14 cellular contexts compared by ENCODE assay signal in genomic region chr2:121398853-121399252, GRCh38.
DNase-seq lines count a peak whose midpoint lies in the region; ATAC-seq and TF ChIP-seq lines count a peak whose summit lies in the region.
"Had no signal": no experiment of that assay in that cellular context is flagged by ENCODE, and none has a peak within 500 bp of the region (broad histone marks: within the 10 kb centered on the region; RNA-seq: fewer than 3 reads in every experiment).

No MANE protein-coding gene starts in this region.

- no TSS peak for BruUV-seq in IMR-90 (replicated peaks; lab: Mats Ljungman, UMichigan)

- no peak for TF ChIP-seq RAD21 in IMR-90 (IDR thresholded peaks at IDR 0.05; ENCODE audit: low read length)
- no peak for TF ChIP-seq RAD21 in liver (IDR thresholded peaks at IDR 0.05)

- peak overlapping the region; percentile 54 for H2BK120ac ChIP-seq in IMR-90 (ENCODE audit: low read depth, low read length)

- peak overlapping the region in 1 of 2 experiments; percentile 60; a peak in 2 of 4 replicates for H4K8ac ChIP-seq in IMR-90 (ENCODE audit: low read depth in 2 of 2, low read length in 2 of 2)

- H3K4me3 ChIP-seq in CD4-positive, CD25-positive, alpha-beta regulatory T cell (ENCODE audit: low read depth, low read length): no peak overlapping the region
- H3K4me3 ChIP-seq in IMR-90 (ENCODE audit: insufficient read depth, low read depth, low read length) (no peak overlapping the region), choroid plexus epithelial cell (ENCODE audit: low read depth, low read length) (no peak overlapping the region), liver (ENCODE audit: low read depth in 1 of 3, low read length in 3 of 3) (no peak overlapping the region)

- H3K4ac ChIP-seq in IMR-90 (ENCODE audit: low read depth, low read length): peak overlapping the region; percentile 81

- H2BK20ac ChIP-seq in IMR-90 (ENCODE audit: low read depth, low read length): peak overlapping the region; percentile 46; the same call in 1 of the 2 replicates

- no peaks in the 10 kb centered on the region for H3K27me3 Mint-ChIP-seq in CD4-positive, CD25-positive, alpha-beta regulatory T cell
- H3K27me3 Mint-ChIP-seq: CD8-positive, alpha-beta memory T cell had no signal

- peaks cover 52% of the 10 kb centered on the region for H3K36me3 Mint-ChIP-seq in CD4-positive, CD25-positive, alpha-beta regulatory T cell

- DNase-seq in CD4-positive, CD25-positive, alpha-beta regulatory T cell: no peak
- DNase-seq in IMR-90 (no peak), choroid plexus epithelial cell (ENCODE audit: low read depth) (peak; percentile 45), G401 (ENCODE audit: low spot score) (no peak)
- DNase-seq: BE2C; CD8-positive, alpha-beta memory T cell; H9; NCI-H1092 treated with DMSO at 0.1 percent for 48 hours; NCI-H187; NCI-H774; SHP77 treated with DMSO at 0.1 percent for 48 hours had no signal

- no peak overlapping the region for H4K91ac ChIP-seq in IMR-90 (ENCODE audit: insufficient read depth, low read depth, low read length)

- H3K4me1 Mint-ChIP-seq in CD4-positive, CD25-positive, alpha-beta regulatory T cell: peaks cover 0 to 4% (median 1%) of the 10 kb centered on the region in 4 donors
- H3K4me1 Mint-ChIP-seq: H9 had no signal

- H4K5ac ChIP-seq in IMR-90 (ENCODE audit: low read depth, low read length): no peak overlapping the region

- POLR2A ChIA-PET in IMR-90 (lab: Charles Lee; ENCODE audit: unreplicated experiment): no interaction called here

- no peak for TF ChIP-seq CTCF in IMR-90 (conservative IDR thresholded peaks at IDR 0.05; ENCODE audit: low read depth, low read length)
- no peak for TF ChIP-seq CTCF in choroid plexus epithelial cell (conservative IDR thresholded peaks at IDR 0.05; ENCODE audit: low read depth, low read length)
- TF ChIP-seq CTCF in liver (IDR thresholded peaks at IDR 0.05; ENCODE audit: low read depth, low read length, missing input control): no peak

- intact Hi-C loops in IMR-90 (cut with micrococcal nuclease): no loop called here

- no peak for TF ChIP-seq POLR2A in IMR-90 (IDR thresholded peaks at IDR 0.05; ENCODE audit: low read depth, low read length)

- no peak overlapping the region for H3K4me3 Mint-ChIP-seq in CD4-positive, CD25-positive, alpha-beta regulatory T cell
- H3K4me3 Mint-ChIP-seq: CD8-positive, alpha-beta memory T cell; H9 had no signal

- H3K18ac ChIP-seq in IMR-90 (ENCODE audit: low read depth, low read length): no peak overlapping the region

- H3K9me1 ChIP-seq in IMR-90 (ENCODE audit: insufficient read depth, low read length): peaks cover 12% of the 10 kb centered on the region

- no peaks in the 10 kb centered on the region for H3K9me3 Mint-ChIP-seq in CD4-positive, CD25-positive, alpha-beta regulatory T cell
- H3K9me3 Mint-ChIP-seq: CD8-positive, alpha-beta memory T cell; H9 had no signal

- WGBS in IMR-90 (ENCODE audit: extremely low coverage in 2 of 2, insufficient read length in 1 of 2), 2 experiments: no CpG with 5 or more reads among the region's 3 CpGs
- WGBS in liver: 61% methylated on average over 3 of the region's 3 CpGs

- no peaks in the 10 kb centered on the region for H3K27me3 ChIP-seq in CD4-positive, CD25-positive, alpha-beta regulatory T cell (ENCODE audit: control insufficient read depth, insufficient read depth, low read length)
- H3K27me3 ChIP-seq in IMR-90 (ENCODE audit: control insufficient read depth, insufficient read depth, low read length) (no peaks in the 10 kb centered on the region), liver (ENCODE audit: control insufficient read depth in 4 of 4, insufficient read depth in 4 of 4, low read length in 3 of 4) (no peaks in the 10 kb centered on the region)
- H3K27me3 ChIP-seq: BE2C had no signal

- peaks cover 54% of the 10 kb centered on the region for H3K36me3 ChIP-seq in CD4-positive, CD25-positive, alpha-beta regulatory T cell (ENCODE audit: control insufficient read depth, insufficient read depth, low read length)
- H3K36me3 ChIP-seq in IMR-90 (ENCODE audit: control insufficient read depth, insufficient read depth, low read length) (peaks cover 8% of the 10 kb centered on the region), liver (ENCODE audit: control insufficient read depth in 4 of 4, insufficient read depth in 3 of 4, low read depth in 1 of 4, low read length in 3 of 4) (peaks cover 6 to 65% (median 41%) of the 10 kb centered on the region in 4 donors)

- dilution Hi-C loops in IMR-90 (cut with HindIII; ENCODE audit: low sequenced_read_pairs, unreplicated experiment): no loop called here

- H2AFZ ChIP-seq in IMR-90 (replicated peaks; ENCODE audit: low read length, poor library complexity): no peak overlapping the region

- H2BK15ac ChIP-seq in IMR-90 (ENCODE audit: low read depth, low read length): peak overlapping the region; percentile 81; the same call in 1 of the 3 replicates

- H3K14ac ChIP-seq in IMR-90 (replicated peaks; ENCODE audit: low read depth, low read length): peak overlapping the region; percentile 82; the same call in 1 of the 2 replicates

- H3K56ac ChIP-seq in IMR-90 (ENCODE audit: extremely low read depth, insufficient read depth, low read length): no peak overlapping the region

- H3K9ac ChIP-seq in IMR-90 (ENCODE audit: low read depth, low read length) (no peak overlapping the region), liver (ENCODE audit: low read depth in 1 of 2, low read length in 2 of 2) (no peak overlapping the region)

- in situ Hi-C loops in IMR-90 (cut with MboI; ENCODE audit: low sequenced_read_pairs): loop anchor here (10.0 kb wide), 1 partner anchor 326 kb away; no protein-coding TSS in a partner anchor
- in situ Hi-C loops in G401 (cut with HindIII; ENCODE audit: low sequenced_read_pairs): no loop called here

- peaks cover 3 to 25% of the 10 kb centered on the region in 2 experiments; a peak in 3 of 4 replicates for H3K79me1 ChIP-seq in IMR-90 (ENCODE audit: low read depth in 1 of 2, low read length in 2 of 2)

- no peaks in the 10 kb centered on the region for H3K4me1 ChIP-seq in CD4-positive, CD25-positive, alpha-beta regulatory T cell (ENCODE audit: control insufficient read depth, insufficient read depth, low read length, poor library complexity, severe bottlenecking)
- peaks cover 4% of the 10 kb centered on the region for H3K4me1 ChIP-seq in IMR-90 (ENCODE audit: control insufficient read depth, insufficient read depth, low read length)
- peaks cover 0 to 3% (median 0%) of the 10 kb centered on the region in 4 donors for H3K4me1 ChIP-seq in liver (ENCODE audit: control insufficient read depth in 4 of 4, insufficient read depth in 4 of 4, low read length in 3 of 4)

- H4K20me1 ChIP-seq in IMR-90 (ENCODE audit: insufficient read depth, low read length): no peaks in the 10 kb centered on the region

- no peak overlapping the region for H3K4me2 ChIP-seq in IMR-90 (ENCODE audit: low read depth, low read length)

- ATAC-seq in CD4-positive, CD25-positive, alpha-beta regulatory T cell (ENCODE audit: low read depth in 2 of 2): no peak
- ATAC-seq in IMR-90 (ENCODE audit: low read depth) (no peak), GM19324 (IDR thresholded peaks at IDR 0.05; ENCODE audit: low FRiP score, unreplicated experiment) (no peak), GM19397 (IDR thresholded peaks at IDR 0.05; ENCODE audit: unreplicated experiment) (no peak)

- peak overlapping the region in 2 of 3 donors; percentile 76 to 84 for H3K27ac Mint-ChIP-seq in CD4-positive, CD25-positive, alpha-beta regulatory T cell

- no peak overlapping the region for H3K23ac ChIP-seq in IMR-90 (ENCODE audit: low read depth, low read length)

- no peaks in the 10 kb centered on the region for H3K9me3 ChIP-seq in CD4-positive, CD25-positive, alpha-beta regulatory T cell (ENCODE audit: control insufficient read depth in 2 of 2, low read length in 2 of 2)
- no peaks in the 10 kb centered on the region for H3K9me3 ChIP-seq in IMR-90 (ENCODE audit: control insufficient read depth, insufficient read depth, low read length)
- H3K9me3 ChIP-seq in liver (ENCODE audit: control insufficient read depth in 4 of 4, low read length in 3 of 4): no peaks in the 10 kb centered on the region
- H3K9me3 ChIP-seq: BE2C had no signal

- peak overlapping the region; percentile 62 for H2AK5ac ChIP-seq in IMR-90 (ENCODE audit: low read depth, low read length)

- H2AK9ac ChIP-seq in IMR-90 (replicated peaks; ENCODE audit: low read depth, low read length, poor library complexity): peak overlapping the region; percentile 52

- peak overlapping the region; percentile 5 for H2BK5ac ChIP-seq in IMR-90 (ENCODE audit: low read depth, low read length, poor library complexity, severe bottlenecking)

- CTCF ChIA-PET in IMR-90 (lab: Yijun Ruan, JAX): no interaction called here

- no peak overlapping the region for H3K27ac ChIP-seq in CD4-positive, CD25-positive, alpha-beta regulatory T cell (ENCODE audit: insufficient read depth, low read length, poor library complexity, severe bottlenecking)
- peak overlapping the region; percentile 34; the same call in 1 of the 2 replicates for H3K27ac ChIP-seq in IMR-90 (ENCODE audit: insufficient read depth, low read length)
- H3K27ac ChIP-seq in liver (ENCODE audit: low read depth in 1 of 2, low read length in 2 of 2): no peak overlapping the region

TF ChIP-seq in IMR-90, 13 proteins besides CTCF, POLR2A, EP300 and RAD21 (continues in another document):
- TF ChIP-seq MAZ (IDR thresholded peaks at IDR 0.05; ENCODE audit: borderline replicate concordance, low read depth, low read length) (no peak), USF2 (IDR thresholded peaks at IDR 0.05; ENCODE audit: low read depth, low read length) (peak; percentile 47; the same call in 1 of the 2 replicates), MAFK (IDR thresholded peaks at IDR 0.05; ENCODE audit: low read depth, low read length) (no peak)
